Comparison of ENCODE assay signal across 1 cellular context in the genomic region with DNA sequence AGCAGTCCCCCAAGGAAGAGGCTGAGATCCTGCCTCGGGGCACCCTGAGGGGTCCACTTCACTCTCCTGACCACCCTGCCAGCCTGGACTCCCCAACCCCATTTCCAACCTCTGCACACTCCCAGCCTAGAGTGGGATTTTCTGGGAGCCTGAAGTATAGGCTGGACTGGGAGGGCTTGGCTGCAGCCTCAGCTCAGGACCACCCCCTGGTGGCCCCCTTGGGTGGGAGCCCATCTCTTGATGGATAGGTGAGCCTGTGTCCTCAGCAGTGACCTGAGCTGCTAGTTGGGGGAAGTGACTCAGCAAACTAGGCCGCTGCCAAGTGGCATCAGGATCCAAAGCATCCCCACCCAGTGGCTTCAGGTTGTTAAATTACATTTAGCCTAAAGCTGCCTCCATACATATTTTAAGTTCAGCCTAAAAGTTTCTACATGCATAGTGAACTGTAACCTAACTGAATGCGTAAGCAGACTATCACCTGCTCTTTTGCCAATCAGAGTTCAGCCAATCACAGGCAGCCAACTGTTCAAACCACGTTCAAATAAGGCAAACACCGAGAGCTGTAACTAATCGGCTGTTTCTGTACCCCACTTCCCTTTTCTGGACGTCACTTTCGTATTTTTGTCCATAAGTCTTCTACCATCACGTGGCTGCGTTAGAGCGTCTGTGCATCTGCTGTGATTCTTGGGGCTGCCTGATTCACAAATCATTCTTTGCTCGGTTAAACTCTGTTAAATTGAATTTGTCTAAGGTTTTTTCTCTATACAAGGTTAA.
TF ChIP-seq lines count a peak whose summit lies in the region.

No MANE protein-coding gene starts in this region.

TF ChIP-seq in GM23338, 12 proteins besides CTCF, POLR2A, EP300 and RAD21:
- TF ChIP-seq, protein P1, sequence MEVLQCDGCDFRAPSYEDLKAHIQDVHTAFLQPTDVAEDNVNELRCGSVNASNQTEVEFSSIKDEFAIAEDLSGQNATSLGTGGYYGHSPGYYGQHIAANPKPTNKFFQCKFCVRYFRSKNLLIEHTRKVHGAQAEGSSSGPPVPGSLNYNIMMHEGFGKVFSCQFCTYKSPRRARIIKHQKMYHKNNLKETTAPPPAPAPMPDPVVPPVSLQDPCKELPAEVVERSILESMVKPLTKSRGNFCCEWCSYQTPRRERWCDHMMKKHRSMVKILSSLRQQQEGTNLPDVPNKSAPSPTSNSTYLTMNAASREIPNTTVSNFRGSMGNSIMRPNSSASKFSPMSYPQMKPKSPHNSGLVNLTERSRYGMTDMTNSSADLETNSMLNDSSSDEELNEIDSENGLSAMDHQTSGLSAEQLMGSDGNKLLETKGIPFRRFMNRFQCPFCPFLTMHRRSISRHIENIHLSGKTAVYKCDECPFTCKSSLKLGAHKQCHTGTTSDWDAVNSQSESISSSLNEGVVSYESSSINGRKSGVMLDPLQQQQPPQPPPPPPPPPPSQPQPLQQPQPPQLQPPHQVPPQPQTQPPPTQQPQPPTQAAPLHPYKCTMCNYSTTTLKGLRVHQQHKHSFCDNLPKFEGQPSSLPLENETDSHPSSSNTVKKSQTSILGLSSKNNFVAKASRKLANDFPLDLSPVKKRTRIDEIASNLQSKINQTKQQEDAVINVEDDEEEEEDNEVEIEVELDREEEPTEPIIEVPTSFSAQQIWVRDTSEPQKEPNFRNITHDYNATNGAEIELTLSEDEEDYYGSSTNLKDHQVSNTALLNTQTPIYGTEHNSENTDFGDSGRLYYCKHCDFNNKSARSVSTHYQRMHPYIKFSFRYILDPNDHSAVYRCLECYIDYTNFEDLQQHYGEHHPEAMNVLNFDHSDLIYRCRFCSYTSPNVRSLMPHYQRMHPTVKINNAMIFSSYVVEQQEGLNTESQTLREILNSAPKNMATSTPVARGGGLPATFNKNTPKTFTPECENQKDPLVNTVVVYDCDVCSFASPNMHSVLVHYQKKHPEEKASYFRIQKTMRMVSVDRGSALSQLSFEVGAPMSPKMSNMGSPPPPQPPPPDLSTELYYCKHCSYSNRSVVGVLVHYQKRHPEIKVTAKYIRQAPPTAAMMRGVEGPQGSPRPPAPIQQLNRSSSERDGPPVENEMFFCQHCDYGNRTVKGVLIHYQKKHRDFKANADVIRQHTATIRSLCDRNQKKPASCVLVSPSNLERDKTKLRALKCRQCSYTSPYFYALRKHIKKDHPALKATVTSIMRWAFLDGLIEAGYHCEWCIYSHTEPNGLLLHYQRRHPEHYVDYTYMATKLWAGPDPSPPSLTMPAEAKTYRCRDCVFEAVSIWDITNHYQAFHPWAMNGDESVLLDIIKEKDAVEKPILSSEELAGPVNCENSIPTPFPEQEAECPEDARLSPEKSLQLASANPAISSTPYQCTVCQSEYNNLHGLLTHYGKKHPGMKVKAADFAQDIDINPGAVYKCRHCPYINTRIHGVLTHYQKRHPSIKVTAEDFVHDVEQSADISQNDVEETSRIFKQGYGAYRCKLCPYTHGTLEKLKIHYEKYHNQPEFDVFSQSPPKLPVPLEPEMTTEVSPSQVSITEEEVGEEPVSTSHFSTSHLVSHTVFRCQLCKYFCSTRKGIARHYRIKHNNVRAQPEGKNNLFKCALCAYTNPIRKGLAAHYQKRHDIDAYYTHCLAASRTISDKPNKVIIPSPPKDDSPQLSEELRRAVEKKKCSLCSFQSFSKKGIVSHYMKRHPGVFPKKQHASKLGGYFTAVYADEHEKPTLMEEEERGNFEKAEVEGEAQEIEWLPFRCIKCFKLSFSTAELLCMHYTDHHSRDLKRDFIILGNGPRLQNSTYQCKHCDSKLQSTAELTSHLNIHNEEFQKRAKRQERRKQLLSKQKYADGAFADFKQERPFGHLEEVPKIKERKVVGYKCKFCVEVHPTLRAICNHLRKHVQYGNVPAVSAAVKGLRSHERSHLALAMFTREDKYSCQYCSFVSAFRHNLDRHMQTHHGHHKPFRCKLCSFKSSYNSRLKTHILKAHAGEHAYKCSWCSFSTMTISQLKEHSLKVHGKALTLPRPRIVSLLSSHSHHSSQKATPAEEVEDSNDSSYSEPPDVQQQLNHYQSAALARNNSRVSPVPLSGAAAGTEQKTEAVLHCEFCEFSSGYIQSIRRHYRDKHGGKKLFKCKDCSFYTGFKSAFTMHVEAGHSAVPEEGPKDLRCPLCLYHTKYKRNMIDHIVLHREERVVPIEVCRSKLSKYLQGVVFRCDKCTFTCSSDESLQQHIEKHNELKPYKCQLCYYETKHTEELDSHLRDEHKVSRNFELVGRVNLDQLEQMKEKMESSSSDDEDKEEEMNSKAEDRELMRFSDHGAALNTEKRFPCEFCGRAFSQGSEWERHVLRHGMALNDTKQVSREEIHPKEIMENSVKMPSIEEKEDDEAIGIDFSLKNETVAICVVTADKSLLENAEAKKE (CRISPR knock-in tag; IDR thresholded peaks at IDR 0.05): no peak
- TF ChIP-seq, protein P2, sequence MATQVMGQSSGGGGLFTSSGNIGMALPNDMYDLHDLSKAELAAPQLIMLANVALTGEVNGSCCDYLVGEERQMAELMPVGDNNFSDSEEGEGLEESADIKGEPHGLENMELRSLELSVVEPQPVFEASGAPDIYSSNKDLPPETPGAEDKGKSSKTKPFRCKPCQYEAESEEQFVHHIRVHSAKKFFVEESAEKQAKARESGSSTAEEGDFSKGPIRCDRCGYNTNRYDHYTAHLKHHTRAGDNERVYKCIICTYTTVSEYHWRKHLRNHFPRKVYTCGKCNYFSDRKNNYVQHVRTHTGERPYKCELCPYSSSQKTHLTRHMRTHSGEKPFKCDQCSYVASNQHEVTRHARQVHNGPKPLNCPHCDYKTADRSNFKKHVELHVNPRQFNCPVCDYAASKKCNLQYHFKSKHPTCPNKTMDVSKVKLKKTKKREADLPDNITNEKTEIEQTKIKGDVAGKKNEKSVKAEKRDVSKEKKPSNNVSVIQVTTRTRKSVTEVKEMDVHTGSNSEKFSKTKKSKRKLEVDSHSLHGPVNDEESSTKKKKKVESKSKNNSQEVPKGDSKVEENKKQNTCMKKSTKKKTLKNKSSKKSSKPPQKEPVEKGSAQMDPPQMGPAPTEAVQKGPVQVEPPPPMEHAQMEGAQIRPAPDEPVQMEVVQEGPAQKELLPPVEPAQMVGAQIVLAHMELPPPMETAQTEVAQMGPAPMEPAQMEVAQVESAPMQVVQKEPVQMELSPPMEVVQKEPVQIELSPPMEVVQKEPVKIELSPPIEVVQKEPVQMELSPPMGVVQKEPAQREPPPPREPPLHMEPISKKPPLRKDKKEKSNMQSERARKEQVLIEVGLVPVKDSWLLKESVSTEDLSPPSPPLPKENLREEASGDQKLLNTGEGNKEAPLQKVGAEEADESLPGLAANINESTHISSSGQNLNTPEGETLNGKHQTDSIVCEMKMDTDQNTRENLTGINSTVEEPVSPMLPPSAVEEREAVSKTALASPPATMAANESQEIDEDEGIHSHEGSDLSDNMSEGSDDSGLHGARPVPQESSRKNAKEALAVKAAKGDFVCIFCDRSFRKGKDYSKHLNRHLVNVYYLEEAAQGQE (IDR thresholded peaks at IDR 0.05; ENCODE audit: unreplicated experiment): no peak
- TF ChIP-seq STAT1 (IDR thresholded peaks at IDR 0.05; ENCODE audit: unreplicated experiment): no peak
- TF ChIP-seq POLR2AphosphoS5 (IDR thresholded peaks at IDR 0.05; ENCODE audit: low read depth): no peak
- no peak for TF ChIP-seq ZNF331 (CRISPR knock-in tag; IDR thresholded peaks at IDR 0.05; ENCODE audit: low read depth)
- TF ChIP-seq, protein P3, sequence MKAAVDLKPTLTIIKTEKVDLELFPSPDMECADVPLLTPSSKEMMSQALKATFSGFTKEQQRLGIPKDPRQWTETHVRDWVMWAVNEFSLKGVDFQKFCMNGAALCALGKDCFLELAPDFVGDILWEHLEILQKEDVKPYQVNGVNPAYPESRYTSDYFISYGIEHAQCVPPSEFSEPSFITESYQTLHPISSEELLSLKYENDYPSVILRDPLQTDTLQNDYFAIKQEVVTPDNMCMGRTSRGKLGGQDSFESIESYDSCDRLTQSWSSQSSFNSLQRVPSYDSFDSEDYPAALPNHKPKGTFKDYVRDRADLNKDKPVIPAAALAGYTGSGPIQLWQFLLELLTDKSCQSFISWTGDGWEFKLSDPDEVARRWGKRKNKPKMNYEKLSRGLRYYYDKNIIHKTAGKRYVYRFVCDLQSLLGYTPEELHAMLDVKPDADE (IDR thresholded peaks at IDR 0.05): no peak
- no peak for TF ChIP-seq JUNB (IDR thresholded peaks at IDR 0.05; ENCODE audit: unreplicated experiment)
- no peak for TF ChIP-seq NANOG (IDR thresholded peaks at IDR 0.05; ENCODE audit: borderline replicate concordance)
- TF ChIP-seq EZH2 (IDR thresholded peaks at IDR 0.05; ENCODE audit: low read depth, unreplicated experiment): no peak
- no peak for TF ChIP-seq EZH2phosphoT487 (IDR thresholded peaks at IDR 0.05; ENCODE audit: unreplicated experiment)
- TF ChIP-seq CREB1 (CRISPR knock-in tag; IDR thresholded peaks at IDR 0.05; ENCODE audit: low read depth): no peak
- TF ChIP-seq ZNF114 (CRISPR knock-in tag; IDR thresholded peaks at IDR 0.05): no peak
